ENCODE assay signal across 11 cellular contexts in genomic region chr16:11250786-11251524, GRCh38. TPM values are rescaled to one million over a fixed set of nuclear protein-coding genes. Genes with fewer than 3 reads are reported as not detected.
DNase-seq lines count a peak whose midpoint lies in the region; TF ChIP-seq lines count a peak whose summit lies in the region.
"Had no signal": no experiment of that assay in that cellular context is flagged by ENCODE, and none has a peak within 500 bp of the region (broad histone marks: within the 10 kb centered on the region; RNA-seq: fewer than 3 reads in every experiment).

No MANE protein-coding gene starts in this region.

- H3K9me3 ChIP-seq in BE2C = no peaks in the 10 kb centered on the region

- H3K27ac Mint-ChIP-seq in activated naive CD8-positive, alpha-beta T cell = peak overlapping the region; percentile 97
- H3K27ac Mint-ChIP-seq: progenitor cell of endocrine pancreas had no signal

- H3K4me3 ChIP-seq in BE2C (ENCODE audit: low read depth, low read length) (no peak overlapping the region), foreskin fibroblast (ENCODE audit: low read depth in 1 of 2, low read length in 2 of 2) (no peak overlapping the region)

- H3K4me1 ChIP-seq in BE2C = no peaks in the 10 kb centered on the region

- H3K4me3 Mint-ChIP-seq in activated naive CD8-positive, alpha-beta T cell = peak overlapping the region; percentile 93

- DNase-seq in stimulated activated CD4-positive, alpha-beta T cell treated with anti-CD3 and anti-CD28 coated beads, Interleukin-15, amount 100 ng/mL, for 24 hours = peak; percentile 46
- DNase-seq in stimulated activated CD4-positive, alpha-beta T cell treated with anti-CD3 and anti-CD28 coated beads, Interleukin-1b, Interleukin-23, amount 100 ng/mL, for 48 hours = no peak
- no peak for DNase-seq in NAMALWA (ENCODE audit: low spot score)
- no peak for DNase-seq in BE2C
- no peak for DNase-seq in foreskin fibroblast
- DNase-seq: effector CD4-positive, alpha-beta T cell; EL; kidney; stimulated activated naive CD4-positive, alpha-beta T cell treated with Interleukin-2 at 50 U/mL for 16 hours had no signal

- no peaks in the 10 kb centered on the region for H3K9me3 Mint-ChIP-seq in activated naive CD8-positive, alpha-beta T cell (ENCODE audit: low read depth)

- H3K4me1 Mint-ChIP-seq in activated naive CD8-positive, alpha-beta T cell (ENCODE audit: low read depth) = peaks cover 37% of the 10 kb centered on the region

- TF ChIP-seq CTCF in BE2C (IDR thresholded peaks at IDR 0.05; ENCODE audit: low read depth, low read length) (no peak), foreskin fibroblast (IDR thresholded peaks at IDR 0.05; ENCODE audit: low read depth, low read length) (no peak)

- H3K36me3 Mint-ChIP-seq in activated naive CD8-positive, alpha-beta T cell = peaks cover 15% of the 10 kb centered on the region

- H3K27me3 Mint-ChIP-seq in activated naive CD8-positive, alpha-beta T cell = no peaks in the 10 kb centered on the region
- H3K27me3 Mint-ChIP-seq: progenitor cell of endocrine pancreas had no signal

- H3K36me3 ChIP-seq in BE2C = no peaks in the 10 kb centered on the region

- peaks cover 12% of the 10 kb centered on the region for H3K27me3 ChIP-seq in BE2C

RNA-seq across cellular contexts. Expression of gene SOCS1, which starts 5.0 kb away (rescaled TPM):
- polyA plus RNA-seq in BE2C (2012; ENCODE audit: insufficient read depth, insufficient read length, low read depth) = 0.83 TPM

RNA-seq across cellular contexts. Expression of gene TNP2, which starts 18.2 kb away (rescaled TPM):
- not detected for polyA plus RNA-seq in BE2C (2012; ENCODE audit: insufficient read depth, insufficient read length, low read depth)

RNA-seq across cellular contexts. Expression of gene PRM3, which starts 22.5 kb away (rescaled TPM):
- not detected for polyA plus RNA-seq in BE2C (2012; ENCODE audit: insufficient read depth, insufficient read length, low read depth)

RNA-seq across cellular contexts. Expression of gene PRM2, which starts 25.3 kb away (rescaled TPM):
- polyA plus RNA-seq in BE2C (2012; ENCODE audit: insufficient read depth, insufficient read length, low read depth) = not detected

RNA-seq across cellular contexts. Expression of gene PRM1, which starts 30.2 kb away (rescaled TPM):
- polyA plus RNA-seq in BE2C (2012; ENCODE audit: insufficient read depth, insufficient read length, low read depth) = not detected
